Comparison of ENCODE assay signal across 8 cellular contexts in genomic region chrX:41084044-41084359, GRCh38. TPM values are rescaled to one million over a fixed set of nuclear protein-coding genes. Genes with fewer than 3 reads are reported as not detected.
A peak's percentile ranks its signal among the peaks of the same experiment; 100 is the strongest.
DNase-seq lines count a peak whose midpoint lies in the region; ATAC-seq, FAIRE-seq and TF ChIP-seq lines count a peak whose summit lies in the region.

No MANE protein-coding gene starts in this region.

- peak; percentile 26 for TF ChIP-seq RAD21 in neural cell (conservative IDR thresholded peaks at IDR 0.05)

- no peak for FAIRE-seq in GM12891 (lab: Jason Lieb, UNC)

- H3K79me2 ChIP-seq in KMS-11 (ENCODE audit: insufficient read depth, low read depth) (peaks cover 29% of the 10 kb centered on the region), neural cell (replicated peaks; ENCODE audit: insufficient read depth, low read length) (peaks cover 26% of the 10 kb centered on the region)

- no peaks in the 10 kb centered on the region for H3F3A ChIP-seq in neural cell (ENCODE audit: insufficient read depth, low read length, poor library complexity, severe bottlenecking)

- TF ChIP-seq CTCF in KMS-11 (conservative IDR thresholded peaks at IDR 0.05; ENCODE audit: low read depth, low read length) (no peak), neural cell (IDR thresholded peaks at IDR 0.05; ENCODE audit: poor library complexity, severe bottlenecking) (no peak)

- no peak for DNase-seq in GM12891 (ENCODE audit: insufficient read length, low spot score)
- DNase-seq in AML-193 (lab: John Stamatoyannopoulos, UW) = no peak
- DNase-seq in dermis blood vessel endothelial cell = no peak
- DNase-seq in activated CD4-positive, alpha-beta T cell treated with anti-CD3 and anti-CD28 coated beads, Interleukin-2, amount 50 U/mL, for 1 hour = no peak

- ATAC-seq in GM19395 (IDR thresholded peaks at IDR 0.05; ENCODE audit: unreplicated experiment) = peak; percentile 6

- H3K27ac ChIP-seq in KMS-11 = peak overlapping the region; percentile 100
- H3K27ac ChIP-seq in ectodermal cell (ENCODE audit: insufficient read depth, low read depth, low read length, poor library complexity, severe bottlenecking) = peak overlapping the region; percentile 100
- H3K27ac ChIP-seq in neural cell (ENCODE audit: low read length) = peak overlapping the region; percentile 99

- H4K20me1 ChIP-seq in KMS-11 (ENCODE audit: insufficient read depth) = no peaks in the 10 kb centered on the region
- no peaks in the 10 kb centered on the region for H4K20me1 ChIP-seq in neural cell (ENCODE audit: insufficient read depth)

- TF ChIP-seq EP300 in neural cell (conservative IDR thresholded peaks at IDR 0.05; ENCODE audit: poor library complexity, severe bottlenecking) = no peak

- H3K27me3 ChIP-seq in KMS-11 (ENCODE audit: insufficient read depth, low read depth) = no peaks in the 10 kb centered on the region
- H3K27me3 ChIP-seq in ectodermal cell (ENCODE audit: control insufficient read depth, insufficient read depth, low read length, poor library complexity, severe bottlenecking) = no peaks in the 10 kb centered on the region
- no peaks in the 10 kb centered on the region for H3K27me3 ChIP-seq in neural cell (ENCODE audit: insufficient read depth, low read depth, low read length)

- H3K4me1 ChIP-seq in KMS-11 (ENCODE audit: low read depth, poor library complexity, severe bottlenecking) (peaks cover 16% of the 10 kb centered on the region), ectodermal cell (ENCODE audit: control insufficient read depth, insufficient read depth, low read length) (no peaks in the 10 kb centered on the region)

- H3K9me2 ChIP-seq in neural cell (ENCODE audit: insufficient read depth, low read length) = no peaks in the 10 kb centered on the region

- WGBS in ectodermal cell, 2 experiments = 4 to 5% methylated on average over 7 of the region's 7 CpGs

- H3K9me3 ChIP-seq in ectodermal cell (ENCODE audit: control insufficient read depth, low read length) = no peaks in the 10 kb centered on the region
- no peaks in the 10 kb centered on the region for H3K9me3 ChIP-seq in neural cell (ENCODE audit: low read length)

- H2AFZ ChIP-seq in KMS-11 (ENCODE audit: low read depth) (peak overlapping the region; percentile 80), neural cell (ENCODE audit: low read depth, low read length) (peak overlapping the region; percentile 51)

- no peak for TF ChIP-seq POLR2A in GM12891 (IDR thresholded peaks at IDR 0.05; ENCODE audit: low read depth, low read length)

- no peak overlapping the region for H3K4me3 ChIP-seq in KMS-11 (IDR thresholded peaks at IDR 0.05; ENCODE audit: insufficient read depth, low read depth, low read length)
- peak overlapping the region; percentile 37 for H3K4me3 ChIP-seq in ectodermal cell (ENCODE audit: insufficient read depth, low read depth, low read length)
- H3K4me3 ChIP-seq in neural cell (ENCODE audit: low read length) = peak overlapping the region; percentile 85

- H3K4me2 ChIP-seq in KMS-11 (peak overlapping the region; percentile 67), neural cell (ENCODE audit: low read length) (no peak overlapping the region)

- no peaks in the 10 kb centered on the region for H3K36me3 ChIP-seq in KMS-11 (ENCODE audit: insufficient read depth)
- H3K36me3 ChIP-seq in ectodermal cell (ENCODE audit: control insufficient read depth, insufficient read depth, low read length) = no peaks in the 10 kb centered on the region
- no peaks in the 10 kb centered on the region for H3K36me3 ChIP-seq in neural cell (ENCODE audit: insufficient read depth, low read length)

- peak overlapping the region; percentile 99 for H3K9ac ChIP-seq in KMS-11
- peak overlapping the region; percentile 94 for H3K9ac ChIP-seq in neural cell (ENCODE audit: low read length)

TF ChIP-seq in neural cell, 6 proteins besides CTCF, POLR2A, EP300 and RAD21:
- TF ChIP-seq TAF1 (IDR thresholded peaks at IDR 0.05; ENCODE audit: low read depth) (no peak), SMC3 (conservative IDR thresholded peaks at IDR 0.05; ENCODE audit: poor library complexity) (no peak), MXI1 (conservative IDR thresholded peaks at IDR 0.05; ENCODE audit: poor library complexity, severe bottlenecking) (no peak), EZH2 (IDR thresholded peaks at IDR 0.05; ENCODE audit: borderline replicate concordance, insufficient read depth, low read length, poor library complexity, severe bottlenecking) (no peak), POLR2AphosphoS5 (IDR thresholded peaks at IDR 0.05) (no peak), REST (IDR thresholded peaks at IDR 0.05; ENCODE audit: borderline replicate concordance) (no peak)

TF ChIP-seq in GM12891, 5 proteins besides CTCF, POLR2A, EP300 and RAD21:
- TF ChIP-seq POLR2AphosphoS5 (IDR thresholded peaks at IDR 0.05; ENCODE audit: low read depth, low read length) (no peak), PAX5 (IDR thresholded peaks at IDR 0.05; ENCODE audit: insufficient read depth, low read length, severe bottlenecking) (no peak), SPI1 (IDR thresholded peaks at IDR 0.05; ENCODE audit: low read depth, low read length) (no peak), POU2F2 (IDR thresholded peaks at IDR 0.05; ENCODE audit: low read depth, low read length) (no peak), TAF1 (IDR thresholded peaks at IDR 0.05; ENCODE audit: low read depth, low read length) (no peak)

RNA-seq across cellular contexts. Expression of gene USP9X, which starts 1.2 kb away (rescaled TPM):
- polyA plus RNA-seq in ectodermal cell (2013, experiment 1 of 4) = 54.2 TPM
- 68.4 TPM for polyA plus RNA-seq in ectodermal cell (2013, experiment 2 of 4)
- 38.0 TPM for polyA plus RNA-seq in ectodermal cell (2013, experiment 3 of 4)
- 49.3 TPM for polyA plus RNA-seq in ectodermal cell (2013, experiment 4 of 4)
- 33.9 and 36.1 TPM in 2 replicates for polyA plus RNA-seq in neural cell
- 158 and 176 TPM in 2 replicates for polyA minus RNA-seq in neural cell
- 12.6 TPM for polyA plus RNA-seq in GM12891 (2012; ENCODE audit: low read depth, missing spikeins)
- 94.6 and 183 TPM in 2 replicates for total RNA-seq in dermis blood vessel endothelial cell
